ENCODE assay signal across 26 cellular contexts in the genomic region with DNA sequence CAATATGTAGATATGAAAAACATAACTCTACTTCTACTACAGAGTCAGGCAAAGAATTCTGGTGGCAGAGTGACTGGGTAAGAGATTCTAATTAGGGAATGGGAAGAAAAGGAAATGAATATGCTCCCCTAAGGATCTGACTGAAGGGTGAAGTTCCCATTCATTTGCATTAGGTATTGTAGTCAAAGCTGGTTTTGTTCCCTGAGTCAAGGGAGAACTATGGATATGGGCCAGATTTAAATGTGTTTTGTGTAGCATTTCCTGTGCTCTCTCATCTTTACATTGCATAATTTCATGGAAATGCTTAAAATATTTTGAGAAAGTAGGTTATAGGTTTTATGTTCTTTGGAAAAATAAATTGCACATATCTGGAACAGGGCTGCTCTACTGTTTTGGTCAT.
"Had no signal": no experiment of that assay in that cellular context is flagged by ENCODE, and none has a peak within 500 bp of the region (broad histone marks: within the 10 kb centered on the region; RNA-seq: fewer than 3 reads in every experiment).

No MANE protein-coding gene starts in this region.

- H3K4me3 Mint-ChIP-seq: endodermal cell; immature natural killer cell; naive thymus-derived CD8-positive, alpha-beta T cell; nephron progenitor cell; stimulated activated naive CD8-positive, alpha-beta T cell treated with anti-CD3 and anti-CD28 coated beads, Interleukin-15, amount 100 ng/mL, for 72 hours had no signal

- H3K4me1 ChIP-seq: esophagus muscularis mucosa, gastrocnemius medialis, lower lobe of right lung, prostate gland, right atrium auricular region, suprapubic skin, upper lobe of right lung, uterus had no signal

- H3K9me3 Mint-ChIP-seq: endodermal cell had no signal

- H3K4me1 Mint-ChIP-seq: immature natural killer cell; naive thymus-derived CD8-positive, alpha-beta T cell; stimulated activated naive CD8-positive, alpha-beta T cell treated with anti-CD3 and anti-CD28 coated beads, Interleukin-15, amount 100 ng/mL, for 72 hours had no signal

- H3K27me3 ChIP-seq: dorsolateral prefrontal cortex, esophagus muscularis mucosa, gastrocnemius medialis, right atrium auricular region, suprapubic skin, transverse colon, upper lobe of right lung, uterus had no signal

- H3K27ac Mint-ChIP-seq: endodermal cell; immature natural killer cell; naive thymus-derived CD8-positive, alpha-beta T cell; nephron progenitor cell; stimulated activated naive CD8-positive, alpha-beta T cell treated with anti-CD3 and anti-CD28 coated beads, Interleukin-15, amount 100 ng/mL, for 72 hours had no signal

- H3K9me3 ChIP-seq: esophagus muscularis mucosa, gastrocnemius medialis, lower lobe of right lung, prostate gland, right atrium auricular region, suprapubic skin, transverse colon, upper lobe of right lung, uterus had no signal

- ATAC-seq: gastrocnemius medialis; left ventricle myocardium superior; lower lobe of right lung; naive thymus-derived CD8-positive, alpha-beta T cell; sciatic nerve; stimulated activated naive CD8-positive, alpha-beta T cell treated with anti-CD3 and anti-CD28 coated beads, Interleukin-15, amount 100 ng/mL, for 72 hours; upper lobe of right lung had no signal

- H3K27ac ChIP-seq: dorsolateral prefrontal cortex, esophagus muscularis mucosa, gastrocnemius medialis, lower lobe of right lung, prostate gland, right atrium auricular region, suprapubic skin, transverse colon, upper lobe of right lung, uterus had no signal

- H3K36me3 Mint-ChIP-seq: naive thymus-derived CD8-positive, alpha-beta T cell had no signal

- H3K36me3 ChIP-seq: esophagus muscularis mucosa, gastrocnemius medialis, lower lobe of right lung, prostate gland, right atrium auricular region, suprapubic skin, transverse colon, upper lobe of right lung, uterus had no signal

- H3K4me2 ChIP-seq: smooth muscle cell had no signal

- H3K27me3 Mint-ChIP-seq: stimulated activated naive CD8-positive, alpha-beta T cell treated with anti-CD3 and anti-CD28 coated beads, Interleukin-15, amount 100 ng/mL, for 72 hours had no signal

- H3K4me3 ChIP-seq: dorsolateral prefrontal cortex, esophagus muscularis mucosa, gastrocnemius medialis, lower lobe of right lung, prostate gland, right atrium auricular region, smooth muscle cell, suprapubic skin, transverse colon, upper lobe of right lung, uterus had no signal

- DNase-seq: dorsolateral prefrontal cortex; effector CD4-positive, alpha-beta T cell; endodermal cell; gastrocnemius medialis; head of caudate nucleus; immature natural killer cell; left ventricle myocardium superior; lower lobe of right lung; naive thymus-derived CD8-positive, alpha-beta T cell; nephron progenitor cell; nucleus accumbens; stimulated activated CD4-positive, alpha-beta T cell treated with anti-CD3 and anti-CD28 coated beads, Interleukin-12 subunit alpha, Interleukin-12 subunit beta, amount 100 ng/mL, for 4 hours; stimulated activated CD4-positive, alpha-beta T cell treated with anti-CD3 and anti-CD28 coated beads, Interleukin-1b, Interleukin-23, amount 100 ng/mL, for 48 hours; stimulated activated CD4-positive, alpha-beta T cell treated with anti-CD3 and anti-CD28 coated beads, Interleukin-4, amount 100 ng/mL, for 1 hour; stimulated activated CD8-positive, alpha-beta memory T cell treated with anti-CD3 and anti-CD28 coated beads, Interleukin-4, amount 100 ng/mL, for 48 hours; stimulated activated naive CD4-positive, alpha-beta T cell; stimulated activated naive CD8-positive, alpha-beta T cell treated with anti-CD3 and anti-CD28 coated beads, Interleukin-15, amount 100 ng/mL, for 72 hours; transverse colon; upper lobe of right lung; uterus had no signal
